19 cellular contexts compared by ENCODE assay signal in the genomic region with DNA sequence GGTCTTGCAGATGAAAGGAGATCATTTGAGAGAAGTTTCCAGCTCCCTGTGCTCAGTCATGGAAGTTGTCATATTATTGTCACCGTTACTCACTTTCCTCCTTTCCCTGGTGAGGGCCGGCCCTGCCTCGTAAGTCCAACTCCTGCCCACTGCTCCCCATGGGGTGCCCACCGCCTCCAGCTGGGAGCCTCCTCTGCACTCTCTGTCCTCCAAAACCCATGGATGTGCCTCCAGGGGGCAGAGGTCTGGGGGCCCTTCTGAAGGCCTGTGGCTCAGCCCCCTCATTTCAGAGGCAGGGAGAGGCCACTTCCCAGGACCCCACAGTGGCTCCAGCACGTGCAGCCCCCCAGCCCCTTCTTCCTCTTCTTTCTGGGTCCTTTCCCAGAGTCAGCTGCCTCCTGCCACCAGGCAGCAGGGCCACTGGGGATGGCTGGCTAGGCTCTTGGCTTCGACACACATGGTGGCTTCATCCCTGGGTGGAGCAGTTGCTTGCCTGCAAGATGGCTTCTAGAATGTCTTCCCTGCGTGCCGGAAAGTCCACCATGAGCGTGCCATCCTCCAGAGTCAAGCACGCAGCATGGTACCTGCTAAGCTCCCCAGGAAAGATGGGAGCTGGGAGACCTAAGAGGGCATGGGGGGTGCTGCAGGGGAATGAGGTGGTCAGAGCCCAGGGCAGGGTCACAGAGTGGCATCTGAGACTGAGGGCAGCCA.
DNase-seq lines count a peak whose midpoint lies in the region; ATAC-seq, FAIRE-seq and TF ChIP-seq lines count a peak whose summit lies in the region.
"Had no signal": no experiment of that assay in that cellular context is flagged by ENCODE, and none has a peak within 500 bp of the region (broad histone marks: within the 10 kb centered on the region; RNA-seq: fewer than 3 reads in every experiment).

No MANE protein-coding gene starts in this region.

- H3K4me1 ChIP-seq in K562 (replicated peaks in 1 of 2; ENCODE audit: control insufficient read depth in 2 of 2, insufficient read depth in 2 of 2, low read length in 2 of 2) = peaks cover 3% of the 10 kb centered on the region in 2 experiments; a peak in 2 of 5 replicates
- H3K4me1 ChIP-seq: HAP-1, tibial artery had no signal

- no peaks in the 10 kb centered on the region for H3K79me2 ChIP-seq in K562 (ENCODE audit: control insufficient read depth, insufficient read depth, low read length)

- peaks cover 36 to 71% of the 10 kb centered on the region in 2 experiments for H3K27me3 ChIP-seq in K562 (ENCODE audit: control insufficient read depth in 2 of 2, insufficient read depth in 2 of 2, low read length in 2 of 2)

- no peak for ATAC-seq in activated T-cell treated with anti-CD3 and anti-CD28 coated beads, Interleukin-2, amount 50 U/mL, for 72 hours (replicated peaks in 1 of 2)
- ATAC-seq in K562 (no peak), GM21825 (IDR thresholded peaks at IDR 0.05; ENCODE audit: unreplicated experiment) (no peak)
- ATAC-seq: CD8-positive, alpha-beta T cell; esophagus mucosa; left ventricle myocardium superior; mucosa of descending colon had no signal

- H3K9me1 ChIP-seq in K562 (ENCODE audit: control insufficient read depth, insufficient read depth, low read length) = no peaks in the 10 kb centered on the region

- peak overlapping the region; percentile 99 for H3K27ac ChIP-seq in KOPT-K1 (ENCODE audit: low read depth, low read length, poor library complexity, severe bottlenecking)
- H3K27ac ChIP-seq in K562 (ENCODE audit: extremely low read depth, low read depth, low read length) = no peak overlapping the region
- H3K27ac ChIP-seq: neutrophil, SK-N-MC, tibial artery had no signal

- H3K36me3 ChIP-seq in KOPT-K1 (ENCODE audit: insufficient read depth, low read length) (no peaks in the 10 kb centered on the region), K562 (ENCODE audit: control insufficient read depth, insufficient read depth, low read length) (no peaks in the 10 kb centered on the region)
- H3K36me3 ChIP-seq: HAP-1, neutrophil, tibial artery had no signal

- no peak overlapping the region for H3K4me3 ChIP-seq in K562
- H3K4me3 ChIP-seq: HAP-1, mucosa of descending colon, SK-N-MC, tibial artery had no signal

- no TSS peak for BruUV-seq in K562 (replicated peaks; lab: Mats Ljungman, UMichigan)

- POLR2A ChIA-PET in K562 (lab: Yijun Ruan, JAX) = interaction anchor here (1.0 kb wide), 1 partner anchor 188 kb away, joined by 3 read pairs; no protein-coding TSS in a partner anchor

- no peak for DNase-seq in activated T-cell treated with anti-CD3 and anti-CD28 coated beads, Interleukin-2, amount 50 U/mL, for 24 hours
- DNase-seq in activated T-cell treated with anti-CD3 and anti-CD28 coated beads, Interleukin-2, amount 50 U/mL, for 72 hours = no peak
- no peak for DNase-seq in K562 (ENCODE audit: extremely low read depth in 1 of 4, low spot score in 3 of 4)
- no peak for DNase-seq in NCI-H2196 (lab: John Stamatoyannopoulos, UW; ENCODE audit: unreplicated experiment)
- no peak for DNase-seq in islet precursor cell
- DNase-seq: CD8-positive, alpha-beta T cell; left ventricle myocardium superior; NCI-H526; retina; tibial artery had no signal

- CTCF ChIA-PET in K562 (lab: Yijun Ruan, JAX; ENCODE audit: low intra/inter-chr PET ratio) = no interaction called here

- no peak overlapping the region for H3K4me3 Mint-ChIP-seq in activated T-cell treated with anti-CD3 and anti-CD28 coated beads, Interleukin-2, amount 50 U/mL, for 24 hours
- H3K4me3 Mint-ChIP-seq in activated T-cell treated with anti-CD3 and anti-CD28 coated beads, Interleukin-2, amount 50 U/mL, for 72 hours = peak overlapping the region in 1 of 2 donors; percentile 89
- peak overlapping the region; percentile 32 for H3K4me3 Mint-ChIP-seq in stimulated activated naive CD8-positive, alpha-beta T cell treated with anti-CD3 and anti-CD28 coated beads, Interleukin-15, Interleukin-2, amounts not matched to agents 100 ng/mL and 50 ng/mL, for 24 hours

- no peak overlapping the region for H3K9ac ChIP-seq in K562 (ENCODE audit: insufficient read depth in 1 of 2, low read depth in 2 of 2, low read length in 2 of 2)

- H3K9me3 ChIP-seq in KOPT-K1 (ENCODE audit: insufficient read depth, low read length, poor library complexity, severe bottlenecking) (no peaks in the 10 kb centered on the region), K562 (replicated peaks; ENCODE audit: control insufficient read depth, insufficient read depth, low read depth, low read length) (no peaks in the 10 kb centered on the region)
- H3K9me3 ChIP-seq: HAP-1, mucosa of descending colon, neutrophil, tibial artery had no signal

- no peaks in the 10 kb centered on the region for H3K36me3 Mint-ChIP-seq in activated T-cell treated with anti-CD3 and anti-CD28 coated beads, Interleukin-2, amount 50 U/mL, for 24 hours (ENCODE audit: low read depth)
- no peaks in the 10 kb centered on the region for H3K36me3 Mint-ChIP-seq in activated T-cell treated with anti-CD3 and anti-CD28 coated beads, Interleukin-2, amount 50 U/mL, for 72 hours (ENCODE audit: insufficient read depth in 2 of 2)
- H3K36me3 Mint-ChIP-seq in stimulated activated naive CD8-positive, alpha-beta T cell treated with anti-CD3 and anti-CD28 coated beads, Interleukin-15, Interleukin-2, amounts not matched to agents 100 ng/mL and 50 ng/mL, for 24 hours (ENCODE audit: low read depth) = peaks cover 5% of the 10 kb centered on the region
- H3K36me3 Mint-ChIP-seq: CD8-positive, alpha-beta T cell had no signal

- peak overlapping the region; percentile 96 for H3K27ac Mint-ChIP-seq in activated T-cell treated with anti-CD3 and anti-CD28 coated beads, Interleukin-2, amount 50 U/mL, for 24 hours
- no peak overlapping the region for H3K27ac Mint-ChIP-seq in activated T-cell treated with anti-CD3 and anti-CD28 coated beads, Interleukin-2, amount 50 U/mL, for 72 hours
- peak overlapping the region; percentile 99 for H3K27ac Mint-ChIP-seq in stimulated activated naive CD8-positive, alpha-beta T cell treated with anti-CD3 and anti-CD28 coated beads, Interleukin-15, Interleukin-2, amounts not matched to agents 100 ng/mL and 50 ng/mL, for 24 hours

- H4K20me1 ChIP-seq in K562 (replicated peaks; ENCODE audit: control insufficient read depth, insufficient read depth, low read length) = no peaks in the 10 kb centered on the region; the same call in 1 of the 2 replicates

- FAIRE-seq in K562 (lab: Jason Lieb, UNC) = no peak
- FAIRE-seq: bronchial epithelial cell had no signal

- no peak for TF ChIP-seq RAD21 in K562 (CRISPR knock-in tag; conservative IDR thresholded peaks at IDR 0.05 in 1 of 2, IDR thresholded peaks at IDR 0.05 in 1 of 2)

- intact Hi-C loops in K562 (cut with micrococcal nuclease) = no loop called here

- WGBS in K562 (ENCODE audit: insufficient coverage, low coverage, missing lambda C conversion rate) = 2% methylated on average over 9 of the region's 10 CpGs

- H3K9me3 Mint-ChIP-seq in activated T-cell treated with anti-CD3 and anti-CD28 coated beads, Interleukin-2, amount 50 U/mL, for 24 hours = no peaks in the 10 kb centered on the region
- H3K9me3 Mint-ChIP-seq in activated T-cell treated with anti-CD3 and anti-CD28 coated beads, Interleukin-2, amount 50 U/mL, for 72 hours = no peaks in the 10 kb centered on the region
- H3K9me3 Mint-ChIP-seq in stimulated activated naive CD8-positive, alpha-beta T cell treated with anti-CD3 and anti-CD28 coated beads, Interleukin-15, Interleukin-2, amounts not matched to agents 100 ng/mL and 50 ng/mL, for 24 hours = no peaks in the 10 kb centered on the region
- H3K9me3 Mint-ChIP-seq: CD8-positive, alpha-beta T cell had no signal

- no peak overlapping the region for H3K4me2 ChIP-seq in K562 (ENCODE audit: insufficient read depth, low read length)

- H2AFZ ChIP-seq in K562 (ENCODE audit: low read depth, low read length) = no peak overlapping the region

- in situ Hi-C loops in K562 (cut with MboI) = no loop called here

- TF ChIP-seq POLR2A in K562 (conservative IDR thresholded peaks at IDR 0.05) = no peak

- no peaks in the 10 kb centered on the region for H3K27me3 Mint-ChIP-seq in activated T-cell treated with anti-CD3 and anti-CD28 coated beads, Interleukin-2, amount 50 U/mL, for 24 hours
- no peaks in the 10 kb centered on the region for H3K27me3 Mint-ChIP-seq in activated T-cell treated with anti-CD3 and anti-CD28 coated beads, Interleukin-2, amount 50 U/mL, for 72 hours (ENCODE audit: low read depth)
- no peaks in the 10 kb centered on the region for H3K27me3 Mint-ChIP-seq in stimulated activated naive CD8-positive, alpha-beta T cell treated with anti-CD3 and anti-CD28 coated beads, Interleukin-15, Interleukin-2, amounts not matched to agents 100 ng/mL and 50 ng/mL, for 24 hours

- no peak for TF ChIP-seq CTCF in K562 (IDR thresholded peaks at IDR 0.05 in 2 of 3, conservative IDR thresholded peaks at IDR 0.05 in 1 of 3; ENCODE audit: insufficient read depth in 2 of 3, low read depth in 1 of 3, low read length in 3 of 3)

- no peak for TF ChIP-seq EP300 in K562 (IDR thresholded peaks at IDR 0.05; ENCODE audit: low read length)

- peaks cover 74% of the 10 kb centered on the region for H3K4me1 Mint-ChIP-seq in activated T-cell treated with anti-CD3 and anti-CD28 coated beads, Interleukin-2, amount 50 U/mL, for 24 hours (ENCODE audit: low read depth)
- no peaks in the 10 kb centered on the region for H3K4me1 Mint-ChIP-seq in activated T-cell treated with anti-CD3 and anti-CD28 coated beads, Interleukin-2, amount 50 U/mL, for 72 hours (ENCODE audit: low read depth)
- H3K4me1 Mint-ChIP-seq in stimulated activated naive CD8-positive, alpha-beta T cell treated with anti-CD3 and anti-CD28 coated beads, Interleukin-15, Interleukin-2, amounts not matched to agents 100 ng/mL and 50 ng/mL, for 24 hours (ENCODE audit: low read depth) = peaks cover 30% of the 10 kb centered on the region

TF ChIP-seq in K562, 482 proteins besides CTCF, POLR2A, EP300 and RAD21:
- 0 out of 2 replicates have a peak, but pooled peaks have one; percentile 52 for TF ChIP-seq PRMT5 (CRISPR knock-in tag; IDR thresholded peaks at IDR 0.05)
- no peak for TF ChIP-seq RFX7 (CRISPR knock-in tag; IDR thresholded peaks at IDR 0.05)
